Comparison of ENCODE assay signal across 24 cellular contexts in genomic region chr16:87291944-87292343, GRCh38.
"Had no signal": no experiment of that assay in that cellular context is flagged by ENCODE, and none has a peak within 500 bp of the region (broad histone marks: within the 10 kb centered on the region; RNA-seq: fewer than 3 reads in every experiment).

No MANE protein-coding gene starts in this region.

- H3K27me3 ChIP-seq: colonic mucosa, esophagus squamous epithelium, gastrocnemius medialis, heart right ventricle, left lung had no signal

- H3K4me3 ChIP-seq: colonic mucosa, esophagus squamous epithelium, gastrocnemius medialis, heart right ventricle, left lung, lower lobe of right lung, mucosa of descending colon had no signal

- H3K27ac ChIP-seq: colonic mucosa, epithelial cell of prostate, esophagus squamous epithelium, gastrocnemius medialis, heart right ventricle, left lung, lower lobe of right lung had no signal

- DNase-seq: colonic mucosa; cortex of kidney; effector CD8-positive, alpha-beta T cell; effector memory CD8-positive, alpha-beta T cell; endodermal cell; erythroblast; esophagus squamous epithelium; foreskin fibroblast; foreskin melanocyte; gastrocnemius medialis; glutamatergic neuron; head of caudate nucleus; heart right ventricle; hippocampal formation; left cardiac atrium; left lung; left ventricle myocardium superior; lower lobe of right lung; mesenchymal stem cell; mucosa of descending colon had no signal

- ATAC-seq: effector memory CD8-positive, alpha-beta T cell; esophagus mucosa; gastrocnemius medialis; heart right ventricle; left cardiac atrium; left lung; left ventricle myocardium superior; lower lobe of right lung; mucosa of descending colon had no signal

- H3K4me1 ChIP-seq: colonic mucosa, esophagus squamous epithelium, gastrocnemius medialis, heart right ventricle, left lung, lower lobe of right lung had no signal

- H3K36me3 ChIP-seq: colonic mucosa, esophagus squamous epithelium, heart right ventricle, left lung, lower lobe of right lung had no signal

- FAIRE-seq: endometrium, islet of Langerhans had no signal

- H3K9me3 ChIP-seq: colonic mucosa, gastrocnemius medialis, lower lobe of right lung, mucosa of descending colon had no signal
